In the genomic region with DNA sequence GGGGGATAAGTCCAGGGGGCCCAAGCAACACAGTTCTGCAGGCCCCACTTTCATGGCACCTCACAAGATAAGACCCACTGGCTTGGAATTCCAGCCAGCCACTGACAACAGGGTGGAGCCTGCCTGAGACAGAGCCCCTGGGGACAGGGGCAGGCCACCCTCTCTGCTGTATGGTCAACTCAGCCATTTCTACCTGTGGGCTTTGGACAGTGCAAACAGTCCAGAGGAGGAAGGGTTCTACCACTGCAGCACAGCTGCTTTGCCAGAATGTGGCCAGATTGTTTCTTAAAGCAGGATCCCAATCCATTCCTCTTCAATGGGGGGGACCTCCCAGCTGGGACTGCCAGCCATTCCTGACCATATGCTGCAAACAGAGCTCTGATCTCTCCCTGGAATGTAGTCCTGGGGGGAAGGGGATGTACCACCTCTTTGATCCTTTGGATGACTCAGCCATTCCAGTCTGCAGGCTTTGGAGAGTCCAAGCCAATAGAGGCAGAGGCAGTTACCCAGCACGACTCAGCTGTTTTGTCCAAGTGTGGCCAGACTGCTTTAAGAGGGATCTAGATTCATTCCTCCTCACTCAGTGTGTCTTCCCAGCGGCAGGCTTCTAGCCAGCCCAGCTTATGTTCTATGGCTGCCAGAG, we compare ENCODE assay signal across 17 cellular contexts.
A peak's percentile ranks its signal among the peaks of the same experiment; 100 is the strongest.
DNase-seq lines count a peak whose midpoint lies in the region; ATAC-seq and TF ChIP-seq lines count a peak whose summit lies in the region.
"Had no signal": no experiment of that assay in that cellular context is flagged by ENCODE, and none has a peak within 500 bp of the region (broad histone marks: within the 10 kb centered on the region; RNA-seq: fewer than 3 reads in every experiment).

No MANE protein-coding gene starts in this region.

- POLR2A ChIA-PET in SK-N-SH (lab: Yijun Ruan, JAX) = no interaction called here

- no peaks in the 10 kb centered on the region for H3K79me1 ChIP-seq in trophoblast cell (ENCODE audit: low read length)

- no peak overlapping the region for H3K4ac ChIP-seq in trophoblast cell (ENCODE audit: low read depth, low read length)

- H3K27ac ChIP-seq in SJCRH30 (peak overlapping the region; percentile 55), trophoblast cell (ENCODE audit: low read depth, low read length) (peak overlapping the region; percentile 46), SK-N-SH (ENCODE audit: low read depth in 2 of 2, low read length in 1 of 2) (no peak overlapping the region)
- H3K27ac ChIP-seq: BLaER1, body of pancreas, neutrophil, skin epidermis had no signal

- no peak for TF ChIP-seq CTCF in SK-N-SH (IDR thresholded peaks at IDR 0.05)

- TF ChIP-seq RAD21 in SK-N-SH (IDR thresholded peaks at IDR 0.05; ENCODE audit: low read length) = no peak

- no peak overlapping the region for H4K8ac ChIP-seq in trophoblast cell (ENCODE audit: low read depth, low read length)

- H2BK12ac ChIP-seq in trophoblast cell (ENCODE audit: low read length) = no peak overlapping the region

- TF ChIP-seq EP300 in SK-N-SH (IDR thresholded peaks at IDR 0.05; ENCODE audit: borderline replicate concordance in 1 of 2, low read depth in 1 of 2, low read length in 1 of 2) = no peak

- H3K4me1 ChIP-seq in SJCRH30 = peaks cover 13% of the 10 kb centered on the region
- peaks cover 12% of the 10 kb centered on the region in 2 experiments for H3K4me1 ChIP-seq in trophoblast cell (ENCODE audit: control insufficient read depth in 1 of 2, insufficient read depth in 2 of 2, low read length in 2 of 2)
- H3K4me1 ChIP-seq in SK-N-SH (ENCODE audit: control insufficient read depth in 1 of 2, insufficient read depth in 2 of 2, low read depth in 1 of 2, low read length in 1 of 2) = no peaks in the 10 kb centered on the region
- H3K4me1 ChIP-seq: BLaER1, body of pancreas, HAP-1 had no signal

- ATAC-seq in HG03342 (IDR thresholded peaks at IDR 0.05; ENCODE audit: unreplicated experiment) = no peak
- ATAC-seq: body of pancreas, K562 had no signal

- peak overlapping the region; percentile 34 for H2BK5ac ChIP-seq in trophoblast cell (ENCODE audit: low read depth, low read length, poor library complexity)

- H3K23ac ChIP-seq in trophoblast cell (ENCODE audit: low read length) = no peak overlapping the region

- peak overlapping the region; percentile 38 for H2BK120ac ChIP-seq in trophoblast cell (ENCODE audit: insufficient read depth, low read length, poor library complexity)

- H4K12ac ChIP-seq in trophoblast cell (ENCODE audit: low read depth, low read length) = no peak overlapping the region

- H3K18ac ChIP-seq in trophoblast cell (ENCODE audit: low read length) = no peak overlapping the region

- H2AFZ ChIP-seq in trophoblast cell (ENCODE audit: insufficient read depth, low read length, poor library complexity) (no peak overlapping the region), SK-N-SH (ENCODE audit: low read depth) (no peak overlapping the region)

- no peaks in the 10 kb centered on the region for H4K20me1 ChIP-seq in SK-N-SH (ENCODE audit: insufficient read depth)
- H4K20me1 ChIP-seq: BLaER1 had no signal

- no peak overlapping the region for H3K14ac ChIP-seq in trophoblast cell (ENCODE audit: low read length)

- no peaks in the 10 kb centered on the region for H3K36me3 ChIP-seq in SJCRH30
- no peaks in the 10 kb centered on the region for H3K36me3 ChIP-seq in trophoblast cell (ENCODE audit: control insufficient read depth in 1 of 2, insufficient read depth in 2 of 2, low read length in 2 of 2)
- H3K36me3 ChIP-seq in SK-N-SH (replicated peaks in 1 of 2; ENCODE audit: control insufficient read depth in 1 of 2, insufficient read depth in 2 of 2, low read length in 1 of 2) = no peaks in the 10 kb centered on the region
- H3K36me3 ChIP-seq: BLaER1, HAP-1, neutrophil had no signal

- H3K9me2 ChIP-seq in SK-N-SH = no peaks in the 10 kb centered on the region

- H3K4me3 ChIP-seq in SJCRH30 = no peak overlapping the region
- H3K4me3 ChIP-seq in trophoblast cell (ENCODE audit: low read depth, low read length) = no peak overlapping the region
- no peak overlapping the region for H3K4me3 ChIP-seq in SK-N-SH (ENCODE audit: low read depth in 2 of 2, low read length in 1 of 2)
- H3K4me3 ChIP-seq: BLaER1, body of pancreas, HAP-1, K562, lung, skin epidermis had no signal

- H3K4me2 ChIP-seq in trophoblast cell (ENCODE audit: low read length) (no peak overlapping the region), SK-N-SH (no peak overlapping the region)
- H3K4me2 ChIP-seq: BLaER1 had no signal

- H3K27me3 ChIP-seq in SJCRH30 (no peaks in the 10 kb centered on the region), trophoblast cell (ENCODE audit: insufficient read depth, low read length) (no peaks in the 10 kb centered on the region), SK-N-SH (ENCODE audit: insufficient read depth) (no peaks in the 10 kb centered on the region)
- H3K27me3 ChIP-seq: BLaER1, body of pancreas, neutrophil had no signal

- H3K79me2 ChIP-seq in trophoblast cell (ENCODE audit: control insufficient read depth, insufficient read depth, low read length, poor library complexity) (no peaks in the 10 kb centered on the region), SK-N-SH (ENCODE audit: insufficient read depth) (no peaks in the 10 kb centered on the region)

- peak; percentile 56 for DNase-seq in HK-2 (ENCODE audit: unreplicated experiment)
- peak; percentile 81 to 84 for DNase-seq in SJCRH30
- DNase-seq in glomerular visceral epithelial cell (ENCODE audit: extremely low spot score) = peak; percentile 69
- no peak for DNase-seq in trophoblast cell
- no peak for DNase-seq in activated CD4-positive, CD25-positive, alpha-beta regulatory T cell (lab: John Stamatoyannopoulos, UW)
- no peak for DNase-seq in NCI-H510A treated with DMSO at 0.1 percent for 48 hours (lab: John Stamatoyannopoulos, UW)
- DNase-seq in SK-N-SH = no peak
- DNase-seq: body of pancreas, NCI-H146, NCI-H446 treated with DMSO at 0.1 percent for 48 hours had no signal

- CTCF ChIA-PET in SK-N-SH (lab: Yijun Ruan, JAX) = no interaction called here

- H3K9me3 ChIP-seq in SJCRH30 (replicated peaks) (peaks cover 10% of the 10 kb centered on the region; the same call in 1 of the 2 replicates), trophoblast cell (ENCODE audit: insufficient read depth, low read depth, low read length) (no peaks in the 10 kb centered on the region), SK-N-SH (no peaks in the 10 kb centered on the region)
- H3K9me3 ChIP-seq: BLaER1, body of pancreas, HAP-1, neutrophil had no signal

- peak overlapping the region; percentile 15 for H4K91ac ChIP-seq in trophoblast cell (ENCODE audit: low read depth, low read length)

- no peaks in the 10 kb centered on the region for H3F3A ChIP-seq in SK-N-SH (replicated peaks; ENCODE audit: insufficient read depth)

- no peak overlapping the region for H2AK5ac ChIP-seq in trophoblast cell (ENCODE audit: low read length)

- H3K9ac ChIP-seq in trophoblast cell (ENCODE audit: low read length) (no peak overlapping the region), SK-N-SH (no peak overlapping the region)
- H3K9ac ChIP-seq: BLaER1 had no signal

- no CpG with 5 or more reads among the region's 2 CpGs for WGBS in trophoblast cell (ENCODE audit: extremely low coverage, insufficient coverage, insufficient read length)
- 17% methylated on average over 2 of the region's 2 CpGs for WGBS in SK-N-SH (ENCODE audit: low lambda C conversion rate)

TF ChIP-seq in SK-N-SH, 30 proteins besides CTCF, POLR2A, EP300 and RAD21 (continues in another document):
- TF ChIP-seq CHD2 (IDR thresholded peaks at IDR 0.05; ENCODE audit: low read length, partially characterized antibody) (no peak), GABPA (IDR thresholded peaks at IDR 0.05; ENCODE audit: low read depth) (no peak), NRF1 (IDR thresholded peaks at IDR 0.05; ENCODE audit: low read depth, low read length) (no peak), GATA2 (CRISPR knock-in tag; IDR thresholded peaks at IDR 0.05) (no peak), SIN3A (IDR thresholded peaks at IDR 0.05; ENCODE audit: borderline replicate concordance, low read depth, low read length) (no peak), TAF1 (IDR thresholded peaks at IDR 0.05; ENCODE audit: borderline replicate concordance, low read depth, low read length) (no peak), YY1 (IDR thresholded peaks at IDR 0.05; ENCODE audit: low read depth) (no peak), RCOR1 (IDR thresholded peaks at IDR 0.05; ENCODE audit: low read length) (no peak), ELF1 (IDR thresholded peaks at IDR 0.05) (no peak), FOXM1 (IDR thresholded peaks at IDR 0.05; ENCODE audit: low read depth) (no peak), FOXJ3 (CRISPR knock-in tag; IDR thresholded peaks at IDR 0.05) (no peak), POLR2AphosphoS5 (IDR thresholded peaks at IDR 0.05; ENCODE audit: low read depth, low read length) (no peak), FOSL2 (IDR thresholded peaks at IDR 0.05; ENCODE audit: borderline replicate concordance, low read depth) (no peak)
- TF ChIP-seq, protein P1, sequence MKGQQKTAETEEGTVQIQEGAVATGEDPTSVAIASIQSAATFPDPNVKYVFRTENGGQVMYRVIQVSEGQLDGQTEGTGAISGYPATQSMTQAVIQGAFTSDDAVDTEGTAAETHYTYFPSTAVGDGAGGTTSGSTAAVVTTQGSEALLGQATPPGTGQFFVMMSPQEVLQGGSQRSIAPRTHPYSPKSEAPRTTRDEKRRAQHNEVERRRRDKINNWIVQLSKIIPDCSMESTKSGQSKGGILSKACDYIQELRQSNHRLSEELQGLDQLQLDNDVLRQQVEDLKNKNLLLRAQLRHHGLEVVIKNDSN (IDR thresholded peaks at IDR 0.05; ENCODE audit: borderline replicate concordance, low read depth) = no peak
- TF ChIP-seq, protein P2, sequence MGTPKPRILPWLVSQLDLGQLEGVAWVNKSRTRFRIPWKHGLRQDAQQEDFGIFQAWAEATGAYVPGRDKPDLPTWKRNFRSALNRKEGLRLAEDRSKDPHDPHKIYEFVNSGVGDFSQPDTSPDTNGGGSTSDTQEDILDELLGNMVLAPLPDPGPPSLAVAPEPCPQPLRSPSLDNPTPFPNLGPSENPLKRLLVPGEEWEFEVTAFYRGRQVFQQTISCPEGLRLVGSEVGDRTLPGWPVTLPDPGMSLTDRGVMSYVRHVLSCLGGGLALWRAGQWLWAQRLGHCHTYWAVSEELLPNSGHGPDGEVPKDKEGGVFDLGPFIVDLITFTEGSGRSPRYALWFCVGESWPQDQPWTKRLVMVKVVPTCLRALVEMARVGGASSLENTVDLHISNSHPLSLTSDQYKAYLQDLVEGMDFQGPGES (IDR thresholded peaks at IDR 0.05; ENCODE audit: low read depth, low read length) = no peak

Comparison
In these comparisons a context has a peak if more than half of its experiments do, and no peak if none do; other contexts are left out.
1. DNase-seq: peak in HK-2 (single experiment), SJCRH30 (2 of 2) and glomerular visceral epithelial cell (single experiment); none in trophoblast cell (0 of 2), activated CD4-positive, CD25-positive, alpha-beta regulatory T cell (0 of 4), NCI-H510A treated with DMSO at 0.1 percent for 48 hours (single experiment) and SK-N-SH (single experiment).
2. H3K27ac ChIP-seq: peak in SJCRH30 (single experiment) and trophoblast cell (single experiment); none in SK-N-SH (0 of 2).